18 cellular contexts compared by ENCODE assay signal in genomic region chr3:71498053-71498452, GRCh38.
DNase-seq lines count a peak whose midpoint lies in the region; ATAC-seq and TF ChIP-seq lines count a peak whose summit lies in the region.
"Had no signal": no experiment of that assay in that cellular context is flagged by ENCODE, and none has a peak within 500 bp of the region (broad histone marks: within the 10 kb centered on the region; RNA-seq: fewer than 3 reads in every experiment).

No MANE protein-coding gene starts in this region.

- H3K9ac ChIP-seq in Karpas-422 (ENCODE audit: low read length), result no peak overlapping the region

- intact Hi-C loops in psoas muscle (cut with DNase I), result loop anchor here in 1 of 2 donors (5.0 kb wide), 1 partner anchor 64 kb away; no protein-coding TSS in a partner anchor
- intact Hi-C loops in natural killer cell (cut with micrococcal nuclease), result loop anchor here (10.0 kb wide), 1 partner anchor 273 kb away; no protein-coding TSS in a partner anchor

- no peak overlapping the region for H2AFZ ChIP-seq in Karpas-422 (ENCODE audit: low read length)

- TF ChIP-seq CTCF in psoas muscle (IDR thresholded peaks at IDR 0.05), result no peak
- TF ChIP-seq CTCF in natural killer cell (IDR thresholded peaks at IDR 0.05), result no peak

- H3K4me1 Mint-ChIP-seq in natural killer cell, result peaks cover 49 to 50% of the 10 kb centered on the region in 2 donors

- no peak overlapping the region for H3K4me3 Mint-ChIP-seq in natural killer cell
- H3K4me3 Mint-ChIP-seq: activated T-cell treated with anti-CD3 and anti-CD28 coated beads, Interleukin-2, amount 50 U/mL, for 24 hours had no signal

- no peak overlapping the region for H3K4me2 ChIP-seq in Karpas-422 (ENCODE audit: low read depth, low read length, poor library complexity, severe bottlenecking)

- H3K9me2 ChIP-seq in Karpas-422 (replicated peaks; ENCODE audit: insufficient read depth, low read length), result no peaks in the 10 kb centered on the region

- H3K9me3 ChIP-seq in psoas muscle (no peaks in the 10 kb centered on the region), Karpas-422 (ENCODE audit: low read length) (no peaks in the 10 kb centered on the region)
- H3K9me3 ChIP-seq: Caco-2, esophagus squamous epithelium had no signal

- H3K27ac ChIP-seq in angular gyrus (ENCODE audit: low read depth, low read length), result peak overlapping the region; percentile 80
- H3K27ac ChIP-seq in psoas muscle, result peak overlapping the region; percentile 64
- no peak overlapping the region for H3K27ac ChIP-seq in Karpas-422 (ENCODE audit: low read length)
- H3K27ac ChIP-seq: esophagus squamous epithelium, WERI-Rb-1 had no signal

- peak; percentile 36 for DNase-seq in H7
- DNase-seq in iPS-NIHi7 (ENCODE audit: extremely low spot score), result peak; percentile 61
- DNase-seq in psoas muscle, result no peak
- DNase-seq in GM19240 (ENCODE audit: insufficient read length, low spot score), result no peak
- DNase-seq in natural killer cell, result no peak
- DNase-seq in Karpas-422, result no peak
- DNase-seq: activated T-cell treated with anti-CD3 and anti-CD28 coated beads, Interleukin-2, amount 50 U/mL, for 24 hours; brain microvascular endothelial cell; Caco-2; esophagus squamous epithelium; kidney; NCI-H1092 treated with DMSO at 0.1 percent for 48 hours; NCI-H526; SHP77; stimulated activated naive CD4-positive, alpha-beta T cell treated with Interleukin-2 at 50 U/mL for 16 hours; WERI-Rb-1 had no signal

- no peak for ATAC-seq in psoas muscle
- no peak for ATAC-seq in HG03439 (IDR thresholded peaks at IDR 0.05; ENCODE audit: unreplicated experiment)
- no peak for ATAC-seq in natural killer cell

- H3K4me3 ChIP-seq in H7 (ENCODE audit: insufficient read depth, low read depth, low read length) (no peak overlapping the region), psoas muscle (no peak overlapping the region), Karpas-422 (ENCODE audit: low read length) (no peak overlapping the region)
- H3K4me3 ChIP-seq: esophagus squamous epithelium had no signal

- H3K79me2 ChIP-seq in Karpas-422 (ENCODE audit: low read length), result peaks cover 98% of the 10 kb centered on the region

- H3K27ac Mint-ChIP-seq in natural killer cell, result no peak overlapping the region

- no peaks in the 10 kb centered on the region for H3K36me3 Mint-ChIP-seq in natural killer cell

- no peaks in the 10 kb centered on the region for H3K9me3 Mint-ChIP-seq in natural killer cell

- H3K4me1 ChIP-seq in psoas muscle, result peaks cover 44% of the 10 kb centered on the region
- peaks cover 64% of the 10 kb centered on the region for H3K4me1 ChIP-seq in Karpas-422 (ENCODE audit: low read length)

- 32 to 44% (median 36%) methylated on average over 4 of the region's 4 CpGs for WGBS in psoas muscle, 3 donors

- H3K36me3 ChIP-seq in H7 (replicated peaks; ENCODE audit: control insufficient read depth, insufficient read depth, low read length) (no peaks in the 10 kb centered on the region), psoas muscle (ENCODE audit: insufficient read depth in 1 of 2, low read depth in 1 of 2) (no peaks in the 10 kb centered on the region), Karpas-422 (ENCODE audit: insufficient read depth, low read length) (peaks cover 41% of the 10 kb centered on the region)
- H3K36me3 ChIP-seq: brain microvascular endothelial cell, WERI-Rb-1 had no signal

- H4K20me1 ChIP-seq in Karpas-422 (ENCODE audit: insufficient read depth, low read depth, low read length), result no peaks in the 10 kb centered on the region

- H3K27me3 Mint-ChIP-seq in natural killer cell (ENCODE audit: low read depth in 2 of 2), result no peaks in the 10 kb centered on the region
- H3K27me3 Mint-ChIP-seq: activated T-cell treated with anti-CD3 and anti-CD28 coated beads, Interleukin-2, amount 50 U/mL, for 24 hours had no signal

- H3K27me3 ChIP-seq in H7 (ENCODE audit: control insufficient read depth, insufficient read depth, low read length) (no peaks in the 10 kb centered on the region), psoas muscle (ENCODE audit: insufficient read depth in 3 of 3, low read length in 2 of 3) (no peaks in the 10 kb centered on the region), Karpas-422 (ENCODE audit: low read length) (no peaks in the 10 kb centered on the region)
- H3K27me3 ChIP-seq: brain microvascular endothelial cell, esophagus squamous epithelium had no signal

Comparison
In these comparisons a context has a peak if more than half of its experiments do, and no peak if none do; other contexts are left out.
1. DNase-seq: peak in H7 (single experiment) and iPS-NIHi7 (single experiment); none in psoas muscle (0 of 2), GM19240 (single experiment), natural killer cell (single experiment) and Karpas-422 (single experiment).